12 cellular contexts compared by ENCODE assay signal in genomic region chr10:86967481-86967941, GRCh38. TPM values are rescaled to one million over a fixed set of nuclear protein-coding genes. Genes with fewer than 3 reads are reported as not detected.
DNase-seq lines count a peak whose midpoint lies in the region; ATAC-seq and TF ChIP-seq lines count a peak whose summit lies in the region.
"Had no signal": no experiment of that assay in that cellular context is flagged by ENCODE, and none has a peak within 500 bp of the region (broad histone marks: within the 10 kb centered on the region; RNA-seq: fewer than 3 reads in every experiment).

No MANE protein-coding gene starts in this region.

- ATAC-seq in RWPE2 (ENCODE audit: low read depth) (no peak), psoas muscle (no peak), GM21528 (IDR thresholded peaks at IDR 0.05; ENCODE audit: low FRiP score, unreplicated experiment) (no peak), GM21447 (IDR thresholded peaks at IDR 0.05; ENCODE audit: unreplicated experiment) (no peak), GM21825 (IDR thresholded peaks at IDR 0.05; ENCODE audit: unreplicated experiment) (no peak)

- no peak overlapping the region for H2AFZ ChIP-seq in fibroblast of lung (ENCODE audit: low read length)

- no peaks in the 10 kb centered on the region; the same call in 1 of the 2 replicates for H3K36me3 ChIP-seq in RWPE2 (ENCODE audit: low read depth)
- no peaks in the 10 kb centered on the region for H3K36me3 ChIP-seq in fibroblast of lung (ENCODE audit: control insufficient read depth, insufficient read depth, low read length)
- H3K36me3 ChIP-seq in psoas muscle (ENCODE audit: insufficient read depth in 1 of 2, low read depth in 1 of 2) = no peaks in the 10 kb centered on the region

- peak overlapping the region; percentile 68 for H3K4me2 ChIP-seq in fibroblast of lung (ENCODE audit: extremely low read depth, insufficient read depth, low read length)

- no peak for TF ChIP-seq CTCF in AG09309 (IDR thresholded peaks at IDR 0.05; ENCODE audit: control insufficient read depth, insufficient read depth, low read depth, low read length, missing control alignments)
- TF ChIP-seq CTCF in RWPE2 (IDR thresholded peaks at IDR 0.05; ENCODE audit: poor library complexity, severe bottlenecking) = no peak
- TF ChIP-seq CTCF in fibroblast of lung (conservative IDR thresholded peaks at IDR 0.05 in 1 of 2, IDR thresholded peaks at IDR 0.05 in 1 of 2; ENCODE audit: low read depth in 1 of 2, low read length in 2 of 2) = no peak
- no peak for TF ChIP-seq CTCF in psoas muscle (IDR thresholded peaks at IDR 0.05)

- DNase-seq in AG09309 (ENCODE audit: low read depth) = no peak
- no peak for DNase-seq in RWPE2 (ENCODE audit: low spot score)
- no peak for DNase-seq in fibroblast of lung (ENCODE audit: low read depth in 2 of 2)
- DNase-seq in psoas muscle = no peak
- DNase-seq in NCI-H2227 treated with DMSO at 0.1 percent for 48 hours (lab: John Stamatoyannopoulos, UW) = no peak
- DNase-seq: activated T-cell treated with anti-CD3 and anti-CD28 coated beads for 4 hours had no signal

- no peaks in the 10 kb centered on the region for H3K27me3 ChIP-seq in RWPE2 (ENCODE audit: insufficient read depth, poor library complexity, severe bottlenecking)
- H3K27me3 ChIP-seq in fibroblast of lung (ENCODE audit: control insufficient read depth, insufficient read depth, low read length) = no peaks in the 10 kb centered on the region
- H3K27me3 ChIP-seq in psoas muscle (ENCODE audit: insufficient read depth in 3 of 3, low read length in 2 of 3) = no peaks in the 10 kb centered on the region

- H4K20me1 ChIP-seq in fibroblast of lung (ENCODE audit: control insufficient read depth, extremely low read depth, insufficient read depth, low read length) = no peaks in the 10 kb centered on the region

- intact Hi-C loops in psoas muscle (cut with DNase I) = loop anchor here in 1 of 2 donors (2.0 kb wide), 1 partner anchor 279 kb away; no protein-coding TSS in a partner anchor

- H3K27ac ChIP-seq in RWPE2 (ENCODE audit: poor library complexity, severe bottlenecking) (peak overlapping the region; percentile 92), fibroblast of lung (ENCODE audit: insufficient read depth, low read length) (no peak overlapping the region), psoas muscle (peak overlapping the region; percentile 92)

- H3K4me1 ChIP-seq in RWPE2 (ENCODE audit: insufficient read depth, poor library complexity, severe bottlenecking) (peaks cover 21% of the 10 kb centered on the region), fibroblast of lung (ENCODE audit: control insufficient read depth, extremely low read depth, insufficient read depth, low read length) (peaks cover 35% of the 10 kb centered on the region), psoas muscle (peaks cover 39% of the 10 kb centered on the region)

- H3K9me3 ChIP-seq in RWPE2 (ENCODE audit: severe bottlenecking) (no peaks in the 10 kb centered on the region), fibroblast of lung (ENCODE audit: control insufficient read depth, insufficient read depth, low read depth, low read length) (no peaks in the 10 kb centered on the region), psoas muscle (no peaks in the 10 kb centered on the region)

- peaks cover 15% of the 10 kb centered on the region for H3K79me2 ChIP-seq in fibroblast of lung (ENCODE audit: control insufficient read depth, insufficient read depth, low read length)

- H3K4me3 ChIP-seq in AG09309 (ENCODE audit: control insufficient read depth, low read depth, low read length) = peak overlapping the region; percentile 70; the same call in 1 of the 2 replicates
- H3K4me3 ChIP-seq in RWPE2 (ENCODE audit: severe bottlenecking) = no peak overlapping the region
- H3K4me3 ChIP-seq in fibroblast of lung (replicated peaks in 1 of 4; ENCODE audit: control extremely low read depth in 1 of 4, insufficient read depth in 1 of 4, low read depth in 3 of 4, low read length in 4 of 4) = peak overlapping the region in 1 of 4 experiments; percentile 74
- H3K4me3 ChIP-seq in psoas muscle = peak overlapping the region; percentile 71

- H3K9ac ChIP-seq in fibroblast of lung (ENCODE audit: insufficient read depth, low read length) = no peak overlapping the region

- WGBS in psoas muscle, 3 donors = 67 to 80% (median 70%) methylated on average over 7 of the region's 7 CpGs

RNA-seq across cellular contexts. Expression of gene ADIRF, which starts 0.8 kb away (rescaled TPM):
- 119 and 142 TPM in 2 replicates for total RNA-seq in fibroblast of lung
- polyA plus RNA-seq in fibroblast of lung = 39.4 and 172 TPM in 2 replicates
- 116 and 410 TPM in 2 replicates for polyA plus RNA-seq in fibroblast of lung (2012)
- polyA minus RNA-seq in fibroblast of lung (ENCODE audit: low replicate concordance) = 10.4 and 22.0 TPM in 2 replicates
- total RNA-seq in psoas muscle = 10 to 100 TPM; 19.1 to 37.8 (median 26.7) TPM
- 10 to 100 TPM; 34.9 to 69.5 (median 42.5) TPM for polyA plus RNA-seq in psoas muscle

RNA-seq across cellular contexts. Expression of gene SNCG, which starts 9.1 kb away (rescaled TPM):
- total RNA-seq in fibroblast of lung (8.7 and 21.3 TPM in 2 replicates), psoas muscle (10 to 100 TPM in 1 of 4 donors, 1 to 10 TPM in 3; 5.8 to 11.9 (median 9.0) TPM)
- polyA plus RNA-seq in fibroblast of lung (34.4 and 47.4 TPM in 2 replicates), psoas muscle (10 to 100 TPM; 11.0 to 21.3 (median 14.8) TPM)
- 39.0 and 53.0 TPM in 2 replicates for polyA plus RNA-seq in fibroblast of lung (2012)
- polyA minus RNA-seq in fibroblast of lung (ENCODE audit: low replicate concordance) = 3.5 and 11.5 TPM in 2 replicates

RNA-seq across cellular contexts. Expression of gene MMRN2, which starts 10.1 kb away (rescaled TPM):
- total RNA-seq in fibroblast of lung = 0.77 and 2.1 TPM in 2 replicates
- polyA plus RNA-seq in fibroblast of lung = 1.5 and 2.2 TPM in 2 replicates
- 1.0 and 1.3 TPM in 2 replicates for polyA plus RNA-seq in fibroblast of lung (2012)
- 3.2 TPM in 1 of 2 replicates, not detected in the other for polyA minus RNA-seq in fibroblast of lung (ENCODE audit: low replicate concordance)
- total RNA-seq in psoas muscle = 10 to 100 TPM; 16.4 to 29.0 (median 21.3) TPM
- 10 to 100 TPM; 12.0 to 15.4 (median 15.2) TPM for polyA plus RNA-seq in psoas muscle

RNA-seq across cellular contexts. Expression of gene FAM25A, which starts 52.6 kb away (rescaled TPM):
- not detected in 2 replicates for total RNA-seq in fibroblast of lung
- not detected in 2 replicates for polyA plus RNA-seq in fibroblast of lung
- not detected in 2 replicates for polyA plus RNA-seq in fibroblast of lung (2012)
- polyA minus RNA-seq in fibroblast of lung (ENCODE audit: low replicate concordance) = not detected in 2 replicates
- total RNA-seq in psoas muscle = not detected
- polyA plus RNA-seq in psoas muscle = under 1 TPM in 1 of 3 donors, not detected in 2; 0.82 TPM
- total RNA-seq: lung had no signal
- polyA plus RNA-seq: BJ, small intestine had no signal
